Comparison of ENCODE assay signal across 30 cellular contexts in genomic region chr13:22287343-22287922, GRCh38.
"Had no signal": no experiment of that assay in that cellular context is flagged by ENCODE, and none has a peak within 500 bp of the region (broad histone marks: within the 10 kb centered on the region; RNA-seq: fewer than 3 reads in every experiment).

No MANE protein-coding gene starts in this region.

- H3K27ac Mint-ChIP-seq: activated CD8-positive, alpha-beta memory T cell treated with anti-CD3 and anti-CD28 coated beads, Interleukin-2, amount 10 ng/mL, durations not matched to agents 7 days and 5 days; activated CD8-positive, alpha-beta T cell treated with anti-CD3 and anti-CD28 coated beads, Interleukin-2, amount 10 ng/mL, durations not matched to agents 7 days and 5 days; activated naive CD8-positive, alpha-beta T cell; activated T-helper 2 cell treated with anti-CD3 and anti-CD28 coated beads, Interferon-gamma antibody, Interleukin-2, Interleukin-4, amounts not matched to agents 10 μg/mL and 5 μg/mL and 100 μg/mL, durations not matched to agents 14 hours and 24 hours and 36 hours; dendritic cell treated with granulocyte-macrophage colony-stimulating factor and Interleukin-4, amounts not matched to agents 40 ng/mL and 50 ng/mL, for 4 days; endodermal cell had no signal

- ATAC-seq: activated CD8-positive, alpha-beta memory T cell treated with anti-CD3 and anti-CD28 coated beads, Interleukin-2, amount 10 ng/mL, durations not matched to agents 7 days and 5 days; activated CD8-positive, alpha-beta T cell treated with anti-CD3 and anti-CD28 coated beads, Interleukin-2, amount 10 ng/mL, durations not matched to agents 7 days and 5 days; heart right ventricle; left lung; lower lobe of right lung; mucosa of descending colon; psoas muscle; stimulated activated naive CD8-positive, alpha-beta T cell treated with anti-CD3 and anti-CD28 coated beads, Interleukin-15, Interleukin-2, amounts not matched to agents 100 U/mL and 50 U/mL, for 24 hours had no signal

- H3K4me3 Mint-ChIP-seq: activated CD8-positive, alpha-beta memory T cell treated with anti-CD3 and anti-CD28 coated beads, Interleukin-2, amount 10 ng/mL, durations not matched to agents 7 days and 5 days; activated CD8-positive, alpha-beta T cell treated with anti-CD3 and anti-CD28 coated beads, Interleukin-2, amount 10 ng/mL, durations not matched to agents 7 days and 5 days; activated naive CD8-positive, alpha-beta T cell; central memory CD8-positive, alpha-beta T cell; dendritic cell treated with granulocyte-macrophage colony-stimulating factor and Interleukin-4, amounts not matched to agents 40 ng/mL and 50 ng/mL, for 4 days; endodermal cell; neural crest cell had no signal

- H3K4me1 ChIP-seq: esophagus squamous epithelium, heart right ventricle, left lung, lower lobe of right lung, parathyroid adenoma, psoas muscle, sigmoid colon, testis, transverse colon had no signal

- H3K27ac ChIP-seq: esophagus squamous epithelium, left lung, lower lobe of right lung, parathyroid adenoma, psoas muscle, sigmoid colon, testis, transverse colon had no signal

- H3K27me3 ChIP-seq: esophagus squamous epithelium, heart right ventricle, left lung, sigmoid colon, testis, transverse colon had no signal

- H3K9ac ChIP-seq: parathyroid adenoma had no signal

- H3K4me1 Mint-ChIP-seq: activated CD8-positive, alpha-beta memory T cell treated with anti-CD3 and anti-CD28 coated beads, Interleukin-2, amount 10 ng/mL, durations not matched to agents 7 days and 5 days; central memory CD8-positive, alpha-beta T cell; endodermal cell; neural crest cell had no signal

- H2AFZ ChIP-seq: parathyroid adenoma had no signal

- H3K4me3 ChIP-seq: esophagus squamous epithelium, heart right ventricle, left lung, lower lobe of right lung, mucosa of descending colon, psoas muscle, sigmoid colon, testis, transverse colon had no signal

- H3K27me3 Mint-ChIP-seq: dendritic cell treated with granulocyte-macrophage colony-stimulating factor and Interleukin-4, amounts not matched to agents 40 ng/mL and 50 ng/mL, for 4 days had no signal

- H3K79me2 ChIP-seq: parathyroid adenoma had no signal

- H3K9me3 ChIP-seq: esophagus squamous epithelium, heart right ventricle, left lung, lower lobe of right lung, mucosa of descending colon, psoas muscle, sigmoid colon, testis, transverse colon had no signal

- H3K36me3 Mint-ChIP-seq: activated CD8-positive, alpha-beta memory T cell treated with anti-CD3 and anti-CD28 coated beads, Interleukin-2, amount 10 ng/mL, durations not matched to agents 7 days and 5 days; activated naive CD8-positive, alpha-beta T cell had no signal

- DNase-seq: activated CD4-positive, alpha-beta T cell treated with anti-CD3 and anti-CD28 coated beads for 1 hour; activated CD4-positive, alpha-beta T cell treated with anti-CD3 and anti-CD28 coated beads, Interleukin-2, amount 50 U/mL, for 1 hour; activated CD8-positive, alpha-beta memory T cell treated with anti-CD3 and anti-CD28 coated beads, Interleukin-2, amount 10 ng/mL, durations not matched to agents 7 days and 5 days; activated CD8-positive, alpha-beta T cell treated with anti-CD3 and anti-CD28 coated beads, Interleukin-2, amount 10 ng/mL, durations not matched to agents 7 days and 5 days; activated naive CD4-positive, alpha-beta T cell treated with Interleukin-2 at 50 U/mL for 16 hours; activated T-cell treated with anti-CD3 and anti-CD28 coated beads, Interleukin-2, amount 50 U/mL, for 48 hours; anterior cingulate cortex; endodermal cell; esophagus squamous epithelium; foreskin melanocyte; heart right ventricle; left lung; lower lobe of right lung; mesendoderm; mucosa of descending colon; occipital lobe; psoas muscle; sigmoid colon; stimulated activated CD4-positive, alpha-beta T cell treated with anti-CD3 and anti-CD28 coated beads, Interleukin-15, amount 100 ng/mL, for 24 hours; stimulated activated CD4-positive, alpha-beta T cell treated with anti-CD3 and anti-CD28 coated beads, Interleukin-2, amount 100 ng/mL, for 24 hours; stimulated activated naive CD8-positive, alpha-beta T cell treated with anti-CD3 and anti-CD28 coated beads, Interleukin-15, Interleukin-2, amounts not matched to agents 100 U/mL and 50 U/mL, for 24 hours; T-helper 2 cell; testis; transverse colon had no signal

- H3K9me3 Mint-ChIP-seq: activated T-helper 2 cell treated with anti-CD3 and anti-CD28 coated beads, Interferon-gamma antibody, Interleukin-2, Interleukin-4, amounts not matched to agents 10 μg/mL and 5 μg/mL and 100 μg/mL, durations not matched to agents 14 hours and 24 hours and 36 hours; central memory CD8-positive, alpha-beta T cell; dendritic cell treated with granulocyte-macrophage colony-stimulating factor and Interleukin-4, amounts not matched to agents 40 ng/mL and 50 ng/mL, for 4 days; endodermal cell; neural crest cell had no signal

- H3K36me3 ChIP-seq: esophagus squamous epithelium, heart right ventricle, left lung, lower lobe of right lung, sigmoid colon, transverse colon had no signal
